Comparison of ENCODE assay signal across 1 cellular context in genomic region chr2:197705912-197706838, GRCh38.
TF ChIP-seq lines count a peak whose summit lies in the region.

No MANE protein-coding gene starts in this region.

TF ChIP-seq in endothelial cell of umbilical vein, 7 proteins besides CTCF, POLR2A, EP300 and RAD21:
- TF ChIP-seq FOS (IDR thresholded peaks at IDR 0.05; ENCODE audit: borderline replicate concordance, insufficient read depth, low read length) (no peak), POLR2AphosphoS5 (IDR thresholded peaks at IDR 0.05; ENCODE audit: insufficient read depth, low read depth, low read length) (no peak), JUN (IDR thresholded peaks at IDR 0.05; ENCODE audit: borderline replicate concordance, insufficient read depth, insufficient read length, low read depth) (no peak), MYC (IDR thresholded peaks at IDR 0.05; ENCODE audit: low read depth, low read length) (no peak), EZH2 (IDR thresholded peaks at IDR 0.05; ENCODE audit: borderline replicate concordance, low read depth, low read length, severe bottlenecking) (no peak), GATA2 (IDR thresholded peaks at IDR 0.05; ENCODE audit: insufficient read depth, insufficient read length, low read depth, low read length) (no peak)
